Comparison of ENCODE assay signal across 12 cellular contexts in the genomic region with DNA sequence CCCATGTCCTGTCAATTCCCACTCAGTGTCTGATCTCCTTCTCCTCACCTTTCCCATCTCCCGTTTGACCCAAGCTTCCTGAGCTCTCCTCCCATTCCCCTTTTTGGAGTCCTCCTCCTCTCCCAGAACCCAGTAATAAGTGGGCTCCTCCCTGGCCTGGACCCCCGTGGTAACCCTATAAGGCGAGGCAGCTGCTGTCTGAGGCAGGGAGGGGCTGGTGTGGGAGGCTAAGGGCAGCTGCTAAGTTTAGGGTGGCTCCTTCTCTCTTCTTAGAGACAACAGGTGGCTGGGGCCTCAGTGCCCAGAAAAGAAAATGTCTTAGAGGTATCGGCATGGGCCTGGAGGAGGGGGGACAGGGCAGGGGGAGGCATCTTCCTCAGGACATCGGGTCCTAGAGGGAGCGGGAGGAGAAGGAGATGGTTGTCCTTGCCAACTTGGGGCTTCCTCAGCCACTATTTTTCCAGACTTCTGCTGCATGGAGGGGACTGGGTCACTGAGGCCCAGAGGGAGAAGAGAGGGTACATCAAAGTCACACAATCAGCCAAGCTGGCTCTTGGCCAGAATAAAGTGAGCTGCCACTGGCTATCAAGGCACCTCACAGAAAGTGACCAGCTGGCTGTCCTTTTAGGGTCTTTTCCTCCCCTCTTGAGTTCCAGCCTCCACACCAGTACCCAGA. TPM values are rescaled to one million over a fixed set of nuclear protein-coding genes. Genes with fewer than 3 reads are reported as not detected.
DNase-seq lines count a peak whose midpoint lies in the region; ATAC-seq lines count a peak whose summit lies in the region.
"Had no signal": no experiment of that assay in that cellular context is flagged by ENCODE, and none has a peak within 500 bp of the region (broad histone marks: within the 10 kb centered on the region; RNA-seq: fewer than 3 reads in every experiment).

No MANE protein-coding gene starts in this region.

- H3K4ac ChIP-seq in trophoblast cell (ENCODE audit: low read depth, low read length) = no peak overlapping the region

- POLR2A ChIA-PET in activated CD4-positive, alpha-beta T cell treated with anti-CD3 and anti-CD28 coated beads for 36 hours (lab: Charles Lee) = interaction anchor here (0.6 kb wide), 1 partner anchor 195 kb away, joined by 3 read pairs; no protein-coding TSS in a partner anchor

- peak overlapping the region; percentile 78 for H3K4me3 Mint-ChIP-seq in activated CD4-positive, alpha-beta T cell treated with anti-CD3 and anti-CD28 coated beads for 36 hours

- no peaks in the 10 kb centered on the region for H3K27me3 ChIP-seq in NT2/D1 (ENCODE audit: insufficient read depth, insufficient read length)
- H3K27me3 ChIP-seq in trophoblast cell (ENCODE audit: insufficient read depth, low read length) = no peaks in the 10 kb centered on the region

- H3K27ac Mint-ChIP-seq in activated CD4-positive, alpha-beta T cell treated with anti-CD3 and anti-CD28 coated beads for 36 hours = peak overlapping the region; percentile 97

- H3K4me2 ChIP-seq in trophoblast cell (ENCODE audit: low read length) = no peak overlapping the region

- peaks cover 32% of the 10 kb centered on the region for H3K4me1 Mint-ChIP-seq in activated CD4-positive, alpha-beta T cell treated with anti-CD3 and anti-CD28 coated beads for 36 hours

- peaks cover 23% of the 10 kb centered on the region for H3K79me2 ChIP-seq in trophoblast cell (ENCODE audit: control insufficient read depth, insufficient read depth, low read length, poor library complexity)

- H2AFZ ChIP-seq in trophoblast cell (ENCODE audit: insufficient read depth, low read length, poor library complexity) = no peak overlapping the region

- H2BK12ac ChIP-seq in trophoblast cell (ENCODE audit: low read length) = peak overlapping the region; percentile 45

- no peak overlapping the region for H3K23ac ChIP-seq in trophoblast cell (ENCODE audit: low read length)

- H4K8ac ChIP-seq in trophoblast cell (ENCODE audit: low read depth, low read length) = peak overlapping the region; percentile 44

- no peaks in the 10 kb centered on the region for H3K9me3 Mint-ChIP-seq in activated CD4-positive, alpha-beta T cell treated with anti-CD3 and anti-CD28 coated beads for 36 hours (ENCODE audit: low read depth)

- WGBS in trophoblast cell (ENCODE audit: extremely low coverage, insufficient coverage, insufficient read length) = no CpG with 5 or more reads among the region's 6 CpGs

- H3K27ac ChIP-seq in trophoblast cell (ENCODE audit: low read depth, low read length) = no peak overlapping the region

- H3K36me3 ChIP-seq in NT2/D1 (ENCODE audit: insufficient read depth, insufficient read length, low read length) (peaks cover 7% of the 10 kb centered on the region), trophoblast cell (ENCODE audit: control insufficient read depth in 1 of 2, insufficient read depth in 2 of 2, low read length in 2 of 2) (peaks cover 0 to 6% of the 10 kb centered on the region in 2 experiments)

- ATAC-seq in activated CD4-positive, alpha-beta T cell treated with anti-CD3 and anti-CD28 coated beads for 36 hours = no peak
- no peak for ATAC-seq in HG02642 (IDR thresholded peaks at IDR 0.05; ENCODE audit: poor library complexity, unreplicated experiment)
- ATAC-seq: Panc1 had no signal

- H3K27me3 Mint-ChIP-seq in activated CD4-positive, alpha-beta T cell treated with anti-CD3 and anti-CD28 coated beads for 36 hours = no peaks in the 10 kb centered on the region

- no peak overlapping the region for H2BK5ac ChIP-seq in trophoblast cell (ENCODE audit: low read depth, low read length, poor library complexity)

- peaks cover 11% of the 10 kb centered on the region for H3K79me1 ChIP-seq in trophoblast cell (ENCODE audit: low read length)

- H3K9ac ChIP-seq in NT2/D1 (ENCODE audit: insufficient read length, low read depth) = peak overlapping the region; percentile 5
- H3K9ac ChIP-seq in trophoblast cell (ENCODE audit: low read length) = peak overlapping the region; percentile 14

- H4K91ac ChIP-seq in trophoblast cell (ENCODE audit: low read depth, low read length) = peak overlapping the region; percentile 28

- H3K4me3 ChIP-seq in NT2/D1 (ENCODE audit: insufficient read length, low read depth) = no peak overlapping the region
- H3K4me3 ChIP-seq in trophoblast cell (ENCODE audit: low read depth, low read length) = no peak overlapping the region

- H3K14ac ChIP-seq in trophoblast cell (ENCODE audit: low read length) = no peak overlapping the region

- no peak overlapping the region for H2BK120ac ChIP-seq in trophoblast cell (ENCODE audit: insufficient read depth, low read length, poor library complexity)

- H3K4me1 ChIP-seq in NT2/D1 (ENCODE audit: insufficient read depth, insufficient read length) (peaks cover 28% of the 10 kb centered on the region), trophoblast cell (ENCODE audit: control insufficient read depth in 1 of 2, insufficient read depth in 2 of 2, low read length in 2 of 2) (peaks cover 22 to 33% of the 10 kb centered on the region in 2 experiments)

- H4K12ac ChIP-seq in trophoblast cell (ENCODE audit: low read depth, low read length) = no peak overlapping the region

- peaks cover 18% of the 10 kb centered on the region for H3K36me3 Mint-ChIP-seq in activated CD4-positive, alpha-beta T cell treated with anti-CD3 and anti-CD28 coated beads for 36 hours (ENCODE audit: low read depth)

- no peak overlapping the region for H3K18ac ChIP-seq in trophoblast cell (ENCODE audit: low read length)

- intact Hi-C loops in activated CD4-positive, alpha-beta T cell treated with anti-CD3 and anti-CD28 coated beads for 36 hours (cut with DNase I, micrococcal nuclease) = loop anchor here (5.0 to 10.0 kb wide), 3 partner anchors 35 to 1547 kb away; partner anchors contain the start of genes ATXN2L (in 1 of the 2), FUS (in 1 of the 2) and ZNF771 (in 1 of the 2)

- H3K9me3 ChIP-seq in NT2/D1 (ENCODE audit: insufficient read depth, low read length) (no peaks in the 10 kb centered on the region), trophoblast cell (ENCODE audit: insufficient read depth, low read depth, low read length) (no peaks in the 10 kb centered on the region)

- no peak for DNase-seq in activated CD4-positive, alpha-beta T cell treated with anti-CD3 and anti-CD28 coated beads for 36 hours
- no peak for DNase-seq in activated CD4-positive, alpha-beta T cell treated with anti-CD3 and anti-CD28 coated beads, Interleukin-2, amount 50 U/mL, for 48 hours
- DNase-seq in NT2/D1 (ENCODE audit: low read depth, low spot score) = no peak
- peak; percentile 37 for DNase-seq in ecto neural progenitor cell (ENCODE audit: low spot score)
- no peak for DNase-seq in trophoblast cell
- no peak for DNase-seq in stimulated activated CD4-positive, alpha-beta T cell treated with anti-CD3 and anti-CD28 coated beads, Interleukin-4, amount 100 ng/mL, for 1 hour
- DNase-seq in RKO (ENCODE audit: low spot score) = no peak
- DNase-seq: activated CD4-positive, alpha-beta T cell treated with anti-CD3 and anti-CD28 coated beads for 4 hours; midbrain; NCI-H1105 treated with DMSO at 0.1 percent for 48 hours had no signal

- CTCF ChIA-PET in activated CD4-positive, alpha-beta T cell treated with anti-CD3 and anti-CD28 coated beads for 36 hours (lab: Charles Lee) = interaction anchor here (2.0 to 3.8 kb wide), 3 partner anchors 11 to 37 kb away, joined by 7 to 17 read pairs (median 16); partner anchors contain the start of genes SEPTIN1 and ZNF771

- peak overlapping the region; percentile 0 for H2AK5ac ChIP-seq in trophoblast cell (ENCODE audit: low read length)

RNA-seq across cellular contexts. Expression of gene TBC1D10B, which starts 1.9 kb away (rescaled TPM):
- 10 to 100 TPM; 38.1 to 43.4 TPM for total RNA-seq in activated CD4-positive, alpha-beta T cell treated with anti-CD3 and anti-CD28 coated beads for 36 hours
- polyA plus RNA-seq in trophoblast cell (2013) = 29.4 and 29.9 TPM in 2 replicates

RNA-seq across cellular contexts. Expression of gene MYL11, which starts 2.4 kb away (rescaled TPM):
- 1 to 10 TPM in 1 of 2 experiments, under 1 TPM in 1; 0.69 to 1.6 TPM for total RNA-seq in activated CD4-positive, alpha-beta T cell treated with anti-CD3 and anti-CD28 coated beads for 36 hours
- 4.0 and 5.0 TPM in 2 replicates for polyA plus RNA-seq in trophoblast cell (2013)

RNA-seq across cellular contexts. Expression of gene SEPTIN1, which starts 10.2 kb away (rescaled TPM):
- total RNA-seq in activated CD4-positive, alpha-beta T cell treated with anti-CD3 and anti-CD28 coated beads for 36 hours = 100 to 1,000 TPM; 155 to 159 TPM
- 1.3 and 1.5 TPM in 2 replicates for polyA plus RNA-seq in trophoblast cell (2013)

RNA-seq across cellular contexts. Expression of gene CD2BP2, which starts 17.1 kb away (rescaled TPM):
- 10 to 100 TPM; 42.3 to 51.8 TPM for total RNA-seq in activated CD4-positive, alpha-beta T cell treated with anti-CD3 and anti-CD28 coated beads for 36 hours
- 35.5 and 38.3 TPM in 2 replicates for polyA plus RNA-seq in trophoblast cell (2013)

RNA-seq across cellular contexts. Expression of gene ZNF48, which starts 23.0 kb away (rescaled TPM):
- 10 to 100 TPM; 10.6 to 11.0 TPM for total RNA-seq in activated CD4-positive, alpha-beta T cell treated with anti-CD3 and anti-CD28 coated beads for 36 hours
- polyA plus RNA-seq in trophoblast cell (2013) = 11.6 and 12.1 TPM in 2 replicates
